In the genomic region with DNA sequence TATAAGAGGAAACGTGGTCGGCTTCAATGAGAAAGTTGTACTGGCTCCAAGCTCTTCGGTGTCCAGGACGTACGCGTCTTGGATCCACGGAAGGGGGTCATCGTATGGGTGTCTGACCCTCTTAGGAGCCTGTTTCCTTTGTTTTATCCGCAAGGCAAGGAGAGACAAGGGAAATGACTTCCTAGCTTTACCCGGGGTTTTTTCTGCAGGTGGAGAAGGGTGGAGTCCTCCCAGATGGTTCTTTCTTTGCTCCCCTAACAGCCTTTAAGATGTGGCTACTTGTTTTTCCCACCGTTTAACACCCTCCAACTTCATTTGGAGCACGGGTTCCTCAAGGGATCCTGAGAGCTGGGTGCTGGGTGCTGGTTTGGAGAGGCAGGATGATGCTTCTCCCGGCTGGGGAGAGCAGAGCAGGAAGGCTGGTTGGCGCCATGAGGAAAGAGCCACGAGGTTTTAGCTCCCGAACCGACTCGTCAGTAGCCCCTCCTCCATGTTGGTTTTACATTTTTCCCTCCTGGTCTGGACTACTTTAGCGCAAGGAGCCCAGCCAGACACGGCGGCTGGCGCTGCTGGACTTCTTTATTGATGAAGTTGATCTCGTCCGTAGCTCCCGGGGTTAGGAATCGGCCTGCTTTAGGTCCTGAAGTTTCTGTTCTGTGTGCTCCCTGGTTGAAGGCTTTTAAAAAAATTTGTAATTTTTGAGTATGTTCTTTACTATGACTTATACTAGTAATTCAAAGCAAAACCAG, we compare ENCODE assay signal across 8 cellular contexts. TPM values are rescaled to one million over a fixed set of nuclear protein-coding genes. Genes with fewer than 3 reads are reported as not detected.
A peak's percentile ranks its signal among the peaks of the same experiment; 100 is the strongest.
DNase-seq lines count a peak whose midpoint lies in the region; ATAC-seq and TF ChIP-seq lines count a peak whose summit lies in the region.

No MANE protein-coding gene starts in this region.

- no peaks in the 10 kb centered on the region for H3K36me3 ChIP-seq in KOPT-K1 (ENCODE audit: insufficient read depth, low read length)

- DNase-seq in EL (peak; percentile 86), astrocyte of the spinal cord (ENCODE audit: low read depth, low spot score) (peak; percentile 88), hypothalamus (lab: John Stamatoyannopoulos, UW) (peak in 40 of 51 donors; percentile 4 to 78 (median 25)), pulmonary artery endothelial cell (ENCODE audit: low read depth, low spot score) (peak; percentile 58)
- DNase-seq in activated CD4-positive, CD25-positive, alpha-beta regulatory T cell (lab: John Stamatoyannopoulos, UW), result no peak

- peak overlapping the region; percentile 88 for H3K4me3 ChIP-seq in astrocyte of the spinal cord (ENCODE audit: low read depth, low read length)

- H3K27ac ChIP-seq in KOPT-K1 (ENCODE audit: low read depth, low read length, poor library complexity, severe bottlenecking), result peak overlapping the region; percentile 96

- no peak for TF ChIP-seq CTCF in astrocyte of the spinal cord (IDR thresholded peaks at IDR 0.05; ENCODE audit: low read depth, low read length)

- ATAC-seq in GM21528 (IDR thresholded peaks at IDR 0.05; ENCODE audit: low FRiP score, unreplicated experiment), result peak; percentile 16

- in situ Hi-C loops in astrocyte of the spinal cord (cut with HindIII; ENCODE audit: low sequenced_read_pairs), result no loop called here

- H3K9me3 ChIP-seq in KOPT-K1 (ENCODE audit: insufficient read depth, low read length, poor library complexity, severe bottlenecking), result no peaks in the 10 kb centered on the region

TF ChIP-seq in PFSK-1, 5 proteins besides CTCF, POLR2A, EP300 and RAD21:
- no peak for TF ChIP-seq FOXP2 (optimal IDR thresholded peaks at IDR 0.05; ENCODE audit: borderline replicate concordance, extremely low read depth, extremely low read length, insufficient read depth)
- TF ChIP-seq POLR2AphosphoS5 (IDR thresholded peaks at IDR 0.05; ENCODE audit: low read depth, low read length), result peak; percentile 54
- peak; percentile 77; the same call in 1 of the 2 replicates for TF ChIP-seq TAF1 (IDR thresholded peaks at IDR 0.05; ENCODE audit: borderline replicate concordance, insufficient read depth, low read length)
- TF ChIP-seq SIN3A (IDR thresholded peaks at IDR 0.05; ENCODE audit: borderline replicate concordance, insufficient read depth, low read length), result peak; percentile 64; the same call in 1 of the 2 replicates
- TF ChIP-seq, protein P1, sequence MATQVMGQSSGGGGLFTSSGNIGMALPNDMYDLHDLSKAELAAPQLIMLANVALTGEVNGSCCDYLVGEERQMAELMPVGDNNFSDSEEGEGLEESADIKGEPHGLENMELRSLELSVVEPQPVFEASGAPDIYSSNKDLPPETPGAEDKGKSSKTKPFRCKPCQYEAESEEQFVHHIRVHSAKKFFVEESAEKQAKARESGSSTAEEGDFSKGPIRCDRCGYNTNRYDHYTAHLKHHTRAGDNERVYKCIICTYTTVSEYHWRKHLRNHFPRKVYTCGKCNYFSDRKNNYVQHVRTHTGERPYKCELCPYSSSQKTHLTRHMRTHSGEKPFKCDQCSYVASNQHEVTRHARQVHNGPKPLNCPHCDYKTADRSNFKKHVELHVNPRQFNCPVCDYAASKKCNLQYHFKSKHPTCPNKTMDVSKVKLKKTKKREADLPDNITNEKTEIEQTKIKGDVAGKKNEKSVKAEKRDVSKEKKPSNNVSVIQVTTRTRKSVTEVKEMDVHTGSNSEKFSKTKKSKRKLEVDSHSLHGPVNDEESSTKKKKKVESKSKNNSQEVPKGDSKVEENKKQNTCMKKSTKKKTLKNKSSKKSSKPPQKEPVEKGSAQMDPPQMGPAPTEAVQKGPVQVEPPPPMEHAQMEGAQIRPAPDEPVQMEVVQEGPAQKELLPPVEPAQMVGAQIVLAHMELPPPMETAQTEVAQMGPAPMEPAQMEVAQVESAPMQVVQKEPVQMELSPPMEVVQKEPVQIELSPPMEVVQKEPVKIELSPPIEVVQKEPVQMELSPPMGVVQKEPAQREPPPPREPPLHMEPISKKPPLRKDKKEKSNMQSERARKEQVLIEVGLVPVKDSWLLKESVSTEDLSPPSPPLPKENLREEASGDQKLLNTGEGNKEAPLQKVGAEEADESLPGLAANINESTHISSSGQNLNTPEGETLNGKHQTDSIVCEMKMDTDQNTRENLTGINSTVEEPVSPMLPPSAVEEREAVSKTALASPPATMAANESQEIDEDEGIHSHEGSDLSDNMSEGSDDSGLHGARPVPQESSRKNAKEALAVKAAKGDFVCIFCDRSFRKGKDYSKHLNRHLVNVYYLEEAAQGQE (IDR thresholded peaks at IDR 0.05; ENCODE audit: insufficient read depth in 1 of 2, low read depth in 2 of 2, low read length in 2 of 2), result 0 out of 4 replicates have a peak, but pooled peaks of 1 of the 2 experiments have one; percentile 4

RNA-seq across cellular contexts. Expression of a gene that starts 1.3 kb away (rescaled TPM):
- polyA plus RNA-seq in PFSK-1 (2012; ENCODE audit: insufficient read length, low read depth), result 104 TPM
- 134 and 138 TPM in 2 replicates for total RNA-seq in pulmonary artery endothelial cell

Comparison
In these comparisons a context has a peak if more than half of its experiments do, and no peak if none do; other contexts are left out.
1. DNase-seq: peak in EL (single experiment), astrocyte of the spinal cord (single experiment), hypothalamus (40 of 51) and pulmonary artery endothelial cell (single experiment); none in activated CD4-positive, CD25-positive, alpha-beta regulatory T cell (0 of 4).